16 cellular contexts compared by ENCODE assay signal in genomic region chr12:119980247-119980646, GRCh38. TPM values are rescaled to one million over a fixed set of nuclear protein-coding genes. Genes with fewer than 3 reads are reported as not detected.
DNase-seq lines count a peak whose midpoint lies in the region; ATAC-seq and TF ChIP-seq lines count a peak whose summit lies in the region.
"Had no signal": no experiment of that assay in that cellular context is flagged by ENCODE, and none has a peak within 500 bp of the region (broad histone marks: within the 10 kb centered on the region; RNA-seq: fewer than 3 reads in every experiment).

No MANE protein-coding gene starts in this region.

- peak; percentile 86 to 89 for ATAC-seq in activated CD4-positive, CD25-positive, alpha-beta regulatory T cell treated with anti-CD3 and anti-CD28 coated beads, Interleukin-2, amount 50 U/mL, for 24 hours
- ATAC-seq in activated T-cell treated with anti-CD3 and anti-CD28 coated beads, Interleukin-2, amount 50 U/mL, for 72 hours (replicated peaks in 1 of 2): peak; percentile 95 to 97
- peak; percentile 95 for ATAC-seq in activated T-helper 17 cell treated with anti-CD3 and anti-CD28 coated beads, Interleukin-2, amount 50 U/mL, for 72 hours (replicated peaks)
- ATAC-seq: K562 had no signal

- no peak for TF ChIP-seq CTCF in type B pancreatic cell (conservative IDR thresholded peaks at IDR 0.05)

- no peaks in the 10 kb centered on the region for H3K9me3 Mint-ChIP-seq in activated T-cell treated with anti-CD3 and anti-CD28 coated beads, Interleukin-2, amount 50 U/mL, for 72 hours
- H3K9me3 Mint-ChIP-seq in activated T-helper 17 cell treated with anti-CD3 and anti-CD28 coated beads, Interleukin-2, amount 50 U/mL, for 72 hours: no peaks in the 10 kb centered on the region
- H3K9me3 Mint-ChIP-seq in stimulated activated naive CD8-positive, alpha-beta T cell treated with anti-CD3 and anti-CD28 coated beads, Interleukin-15, Interleukin-2, amounts not matched to agents 100 ng/mL and 50 ng/mL, for 24 hours: no peaks in the 10 kb centered on the region
- no peaks in the 10 kb centered on the region for H3K9me3 Mint-ChIP-seq in type B pancreatic cell
- H3K9me3 Mint-ChIP-seq: CD4-positive, alpha-beta T cell had no signal

- peak overlapping the region; percentile 86 for H3K27ac Mint-ChIP-seq in activated T-cell treated with anti-CD3 and anti-CD28 coated beads, Interleukin-2, amount 50 U/mL, for 72 hours
- peak overlapping the region; percentile 91 for H3K27ac Mint-ChIP-seq in activated T-helper 17 cell treated with anti-CD3 and anti-CD28 coated beads, Interleukin-2, amount 50 U/mL, for 72 hours
- peak overlapping the region; percentile 85 for H3K27ac Mint-ChIP-seq in stimulated activated naive CD8-positive, alpha-beta T cell treated with anti-CD3 and anti-CD28 coated beads, Interleukin-15, Interleukin-2, amounts not matched to agents 100 ng/mL and 50 ng/mL, for 24 hours
- no peak overlapping the region for H3K27ac Mint-ChIP-seq in type B pancreatic cell
- H3K27ac Mint-ChIP-seq: CD4-positive, alpha-beta T cell had no signal

- peak overlapping the region; percentile 66 to 85 for H3K4me3 Mint-ChIP-seq in activated T-cell treated with anti-CD3 and anti-CD28 coated beads, Interleukin-2, amount 50 U/mL, for 72 hours
- peak overlapping the region; percentile 69 for H3K4me3 Mint-ChIP-seq in activated T-helper 17 cell treated with anti-CD3 and anti-CD28 coated beads, Interleukin-2, amount 50 U/mL, for 72 hours
- H3K4me3 Mint-ChIP-seq in stimulated activated naive CD8-positive, alpha-beta T cell treated with anti-CD3 and anti-CD28 coated beads, Interleukin-15, Interleukin-2, amounts not matched to agents 100 ng/mL and 50 ng/mL, for 24 hours: peak overlapping the region; percentile 49
- no peak overlapping the region for H3K4me3 Mint-ChIP-seq in type B pancreatic cell
- H3K4me3 Mint-ChIP-seq: CD4-positive, alpha-beta T cell had no signal

- no peak for DNase-seq in activated CD4-positive, CD25-positive, alpha-beta regulatory T cell treated with anti-CD3 and anti-CD28 coated beads, Interleukin-2, amount 50 U/mL, for 72 hours
- DNase-seq in activated T-cell treated with anti-CD3 and anti-CD28 coated beads, Interleukin-2, amount 50 U/mL, for 72 hours: peak; percentile 23 to 35
- DNase-seq in activated T-cell treated with anti-CD3 and anti-CD28 coated beads, Interleukin-2, amount 50 U/mL, for 1 hour: no peak
- no peak for DNase-seq in DMS53 treated with DMSO at 0.1 percent for 48 hours (lab: John Stamatoyannopoulos, UW; ENCODE audit: unreplicated experiment)
- DNase-seq in type B pancreatic cell (ENCODE audit: extremely low spot score, unreplicated experiment): no peak
- DNase-seq: BE2C; CD4-positive, alpha-beta T cell; MV-4-11; NCI-H1417; NCI-H1930; NCI-H69; NK-92 treated with Interleukin-12 subunit alpha and Interleukin-12 subunit beta, amount 100 ng/mL, for 24 hours had no signal

- peaks cover 27% of the 10 kb centered on the region for H3K4me1 Mint-ChIP-seq in activated T-cell treated with anti-CD3 and anti-CD28 coated beads, Interleukin-2, amount 50 U/mL, for 72 hours (ENCODE audit: low read depth)
- peaks cover 9% of the 10 kb centered on the region for H3K4me1 Mint-ChIP-seq in activated T-helper 17 cell treated with anti-CD3 and anti-CD28 coated beads, Interleukin-2, amount 50 U/mL, for 72 hours
- peaks cover 22% of the 10 kb centered on the region for H3K4me1 Mint-ChIP-seq in stimulated activated naive CD8-positive, alpha-beta T cell treated with anti-CD3 and anti-CD28 coated beads, Interleukin-15, Interleukin-2, amounts not matched to agents 100 ng/mL and 50 ng/mL, for 24 hours (ENCODE audit: low read depth)
- H3K4me1 Mint-ChIP-seq in type B pancreatic cell (ENCODE audit: unreplicated experiment): no peaks in the 10 kb centered on the region

- H3K27me3 Mint-ChIP-seq in activated T-cell treated with anti-CD3 and anti-CD28 coated beads, Interleukin-2, amount 50 U/mL, for 72 hours (ENCODE audit: low read depth): no peaks in the 10 kb centered on the region
- no peaks in the 10 kb centered on the region for H3K27me3 Mint-ChIP-seq in activated T-helper 17 cell treated with anti-CD3 and anti-CD28 coated beads, Interleukin-2, amount 50 U/mL, for 72 hours
- H3K27me3 Mint-ChIP-seq in stimulated activated naive CD8-positive, alpha-beta T cell treated with anti-CD3 and anti-CD28 coated beads, Interleukin-15, Interleukin-2, amounts not matched to agents 100 ng/mL and 50 ng/mL, for 24 hours: peaks cover 10% of the 10 kb centered on the region
- H3K27me3 Mint-ChIP-seq in type B pancreatic cell: peaks cover 44% of the 10 kb centered on the region
- H3K27me3 Mint-ChIP-seq: CD4-positive, alpha-beta T cell had no signal

- no peaks in the 10 kb centered on the region for H3K36me3 Mint-ChIP-seq in activated T-cell treated with anti-CD3 and anti-CD28 coated beads, Interleukin-2, amount 50 U/mL, for 72 hours (ENCODE audit: insufficient read depth in 2 of 2)
- H3K36me3 Mint-ChIP-seq in activated T-helper 17 cell treated with anti-CD3 and anti-CD28 coated beads, Interleukin-2, amount 50 U/mL, for 72 hours (ENCODE audit: low read depth): peaks cover 7% of the 10 kb centered on the region
- H3K36me3 Mint-ChIP-seq in stimulated activated naive CD8-positive, alpha-beta T cell treated with anti-CD3 and anti-CD28 coated beads, Interleukin-15, Interleukin-2, amounts not matched to agents 100 ng/mL and 50 ng/mL, for 24 hours (ENCODE audit: low read depth): no peaks in the 10 kb centered on the region
- H3K36me3 Mint-ChIP-seq in type B pancreatic cell: no peaks in the 10 kb centered on the region

RNA-seq across cellular contexts. Expression of gene BICDL1, which starts 8.8 kb away (rescaled TPM):
- 100 to 1,000 TPM; 154 to 180 TPM for total RNA-seq in activated T-cell treated with anti-CD3 and anti-CD28 coated beads, Interleukin-2, amount 50 U/mL, for 72 hours
- 10 to 100 TPM; 36.9 to 91.6 TPM for total RNA-seq in activated T-helper 17 cell treated with anti-CD3 and anti-CD28 coated beads, Interleukin-2, amount 50 U/mL, for 72 hours
- 7.4 and 7.8 TPM in 2 replicates for total RNA-seq in type B pancreatic cell (ENCODE audit: low replicate concordance)

Comparison
In these comparisons a context has a peak if more than half of its experiments do, and no peak if none do; other contexts are left out.
1. DNase-seq: peak in activated T-cell treated with anti-CD3 and anti-CD28 coated beads, Interleukin-2, amount 50 U/mL, for 72 hours (2 of 2); none in activated CD4-positive, CD25-positive, alpha-beta regulatory T cell treated with anti-CD3 and anti-CD28 coated beads, Interleukin-2, amount 50 U/mL, for 72 hours (single experiment), activated T-cell treated with anti-CD3 and anti-CD28 coated beads, Interleukin-2, amount 50 U/mL, for 1 hour (single experiment), DMS53 treated with DMSO at 0.1 percent for 48 hours (single experiment) and type B pancreatic cell (single experiment).
2. Peak in every context shown above with its lines, with median percentiles within 50 percentile points of each other: ATAC-seq.